8 cellular contexts compared by ENCODE assay signal in the genomic region with DNA sequence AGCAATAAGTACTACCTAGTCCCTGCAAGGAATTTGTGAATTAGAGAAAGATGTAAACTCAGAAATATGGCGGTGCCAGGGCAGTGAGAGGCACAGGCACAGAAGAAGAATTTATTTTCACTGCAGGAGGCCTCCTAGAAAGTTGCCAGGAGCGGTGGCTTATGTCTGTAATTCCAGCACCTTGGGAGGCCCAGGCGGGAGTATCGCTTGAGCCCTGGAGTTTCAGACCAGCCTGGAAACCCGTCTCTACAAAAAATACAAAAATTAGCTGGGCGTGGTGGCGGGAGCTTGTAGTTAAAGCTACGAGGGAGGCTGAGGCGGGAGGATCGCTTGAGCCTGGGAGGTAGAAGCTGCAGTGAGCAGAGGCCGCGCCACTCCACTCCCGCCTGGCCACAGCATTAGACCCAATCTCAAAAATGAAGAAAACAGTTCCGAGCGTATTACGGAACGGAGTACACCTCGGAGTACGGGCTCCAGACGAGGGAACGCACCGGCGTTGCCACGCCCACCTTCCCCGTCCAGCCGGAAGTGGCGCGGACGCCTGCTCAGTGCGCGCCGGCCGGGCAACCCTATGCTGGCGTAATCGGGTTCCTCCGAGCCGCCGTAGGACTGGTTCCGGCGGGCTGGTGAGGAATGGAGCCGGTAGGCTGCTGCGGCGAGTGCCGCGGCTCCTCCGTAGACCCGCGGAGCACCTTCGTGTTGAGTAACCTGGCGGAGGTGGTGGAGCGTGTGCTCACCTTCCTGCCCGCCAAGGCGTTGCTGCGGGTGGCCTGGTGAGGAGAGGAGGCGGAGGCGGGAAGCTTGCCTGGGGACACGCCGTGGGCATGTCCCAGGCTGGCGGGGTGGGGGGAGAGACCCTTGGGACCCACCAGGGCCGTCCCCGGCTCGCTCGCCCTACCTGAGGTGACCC. TPM values are rescaled to one million over a fixed set of nuclear protein-coding genes. Genes with fewer than 3 reads are reported as not detected.
DNase-seq lines count a peak whose midpoint lies in the region; ATAC-seq and TF ChIP-seq lines count a peak whose summit lies in the region.

A gene (plus strand): TSS at position 548 of the 910 bp plus-strand sequence. CDS start 86 bp downstream, at position 634.

- H3K36me3 ChIP-seq in left ventricle myocardium inferior: peaks cover 15% of the 10 kb centered on the region
- H3K36me3 ChIP-seq in prostate gland: no peaks in the 10 kb centered on the region

- H3K9me3 ChIP-seq in T-helper 17 cell (ENCODE audit: control insufficient read depth, low read length, poor library complexity, severe bottlenecking) (no peaks in the 10 kb centered on the region), left ventricle myocardium inferior (replicated peaks) (no peaks in the 10 kb centered on the region), prostate gland (no peaks in the 10 kb centered on the region)

- ATAC-seq in HG02840 (IDR thresholded peaks at IDR 0.05; ENCODE audit: low FRiP score, unreplicated experiment) (peak; percentile 93), T-helper 17 cell (peak; percentile 93)

- H3K4me3 ChIP-seq in left ventricle myocardium inferior: peak within 1 kb of the TSS; percentile 93
- H3K4me3 ChIP-seq in prostate gland: peak within 1 kb of the TSS; percentile 73 to 85

- H3K36me3 Mint-ChIP-seq in T-helper 17 cell (ENCODE audit: low read depth): peaks cover 2% of the 10 kb centered on the region

- peak within 1 kb of the TSS; percentile 96 for H3K4me3 Mint-ChIP-seq in T-helper 17 cell

- peak within 1 kb of the TSS; percentile 94 for H3K27ac Mint-ChIP-seq in T-helper 17 cell

- H3K27me3 Mint-ChIP-seq in T-helper 17 cell: no peaks in the 10 kb centered on the region

- intact Hi-C loops in left ventricle myocardium inferior (cut with micrococcal nuclease): no loop called here
- intact Hi-C loops in prostate gland (cut with DNase I): loop anchor here (5.0 kb wide), 1 partner anchor 61 kb away; a partner anchor contains a TSS

- peaks cover 16% of the 10 kb centered on the region for H3K4me1 Mint-ChIP-seq in T-helper 17 cell

- H3K4me1 ChIP-seq in left ventricle myocardium inferior (peaks cover 40% of the 10 kb centered on the region), prostate gland (replicated peaks) (peaks cover 4% of the 10 kb centered on the region)

- peak within 1 kb of the TSS; percentile 85 for H3K27ac ChIP-seq in left ventricle myocardium inferior (replicated peaks)
- peak within 1 kb of the TSS; percentile 86 for H3K27ac ChIP-seq in prostate gland

- 1% methylated on average over 63 of the region's 63 CpGs for WGBS in prostate gland

- no peak for TF ChIP-seq CTCF in left ventricle myocardium inferior (IDR thresholded peaks at IDR 0.05; ENCODE audit: borderline replicate concordance)
- no peak for TF ChIP-seq CTCF in prostate gland (IDR thresholded peaks at IDR 0.05)

- peak; percentile 89 for DNase-seq in NCI-H1436 (lab: John Stamatoyannopoulos, UW)
- peak; percentile 73 to 81 (median 76) for DNase-seq in T-helper 17 cell
- peak; percentile 51 to 92 (median 75) for DNase-seq in amygdala (lab: John Stamatoyannopoulos, UW)
- peak; percentile 91 for DNase-seq in left ventricle myocardium inferior
- peak; percentile 91 for DNase-seq in prostate gland (ENCODE audit: low spot score)
- DNase-seq in ureter (ENCODE audit: low spot score): peak; percentile 93

- TF ChIP-seq POLR2A in GM15510 (IDR thresholded peaks at IDR 0.05; ENCODE audit: borderline replicate concordance, extremely low read depth, insufficient read length) (peak; percentile 91), prostate gland (IDR thresholded peaks at IDR 0.05) (peak; percentile 67)

- no peaks in the 10 kb centered on the region for H3K27me3 ChIP-seq in left ventricle myocardium inferior (ENCODE audit: low read depth)
- no peaks in the 10 kb centered on the region for H3K27me3 ChIP-seq in prostate gland (replicated peaks; ENCODE audit: insufficient read depth)

RNA-seq across cellular contexts. Expression of the gene that starts here (rescaled TPM):
- 1 to 10 TPM; 7.1 to 9.0 TPM for total RNA-seq in T-helper 17 cell
- total RNA-seq in left ventricle myocardium inferior: 21.1 TPM
- total RNA-seq in prostate gland: 10 to 100 TPM; 10.8 to 34.7 TPM
- 28.2 TPM for total RNA-seq in ureter

Comparison
In these comparisons a context has a peak if more than half of its experiments do, and no peak if none do; other contexts are left out.
1. Peak in every context shown above with its lines: DNase-seq, ATAC-seq, H3K4me3 ChIP-seq and H3K27ac ChIP-seq.